1 cellular context compared by ENCODE assay signal in the genomic region with DNA sequence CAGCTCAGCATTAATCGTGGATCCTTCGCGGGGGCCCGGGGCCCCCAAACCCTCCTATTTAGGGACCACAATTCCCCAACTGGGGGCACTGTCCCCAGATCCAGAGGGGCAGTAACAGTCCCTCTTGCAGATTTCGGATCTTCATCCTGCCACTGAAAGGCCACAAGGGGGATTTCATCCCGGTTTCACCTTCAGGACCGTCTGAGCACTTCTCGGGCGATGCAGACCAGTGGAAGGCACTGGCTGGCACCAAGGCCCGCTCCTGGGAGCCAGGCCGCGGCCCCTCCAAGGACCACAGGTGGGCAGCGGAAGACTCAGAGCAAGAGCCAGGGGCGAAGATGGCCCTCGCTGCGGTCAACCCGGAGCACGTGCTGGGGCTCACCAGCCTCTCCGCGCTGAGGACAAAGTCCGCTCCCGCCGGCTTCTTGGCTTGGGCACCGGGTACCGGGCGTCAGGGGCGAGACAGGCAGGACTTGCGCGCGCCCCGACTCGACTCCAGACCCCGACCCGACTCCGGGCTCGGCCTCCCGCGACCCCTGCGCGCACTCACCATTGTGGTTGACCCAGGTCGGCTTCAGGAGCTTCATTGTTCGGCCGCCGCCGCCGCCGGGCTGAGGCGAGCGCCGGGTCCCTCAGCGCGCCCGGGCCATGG.
TF ChIP-seq lines count a peak whose summit lies in the region.

No MANE protein-coding gene starts in this region.

TF ChIP-seq in K562, 482 proteins besides CTCF, POLR2A, EP300 and RAD21 (continued from another document):
- TF ChIP-seq, protein P1, sequence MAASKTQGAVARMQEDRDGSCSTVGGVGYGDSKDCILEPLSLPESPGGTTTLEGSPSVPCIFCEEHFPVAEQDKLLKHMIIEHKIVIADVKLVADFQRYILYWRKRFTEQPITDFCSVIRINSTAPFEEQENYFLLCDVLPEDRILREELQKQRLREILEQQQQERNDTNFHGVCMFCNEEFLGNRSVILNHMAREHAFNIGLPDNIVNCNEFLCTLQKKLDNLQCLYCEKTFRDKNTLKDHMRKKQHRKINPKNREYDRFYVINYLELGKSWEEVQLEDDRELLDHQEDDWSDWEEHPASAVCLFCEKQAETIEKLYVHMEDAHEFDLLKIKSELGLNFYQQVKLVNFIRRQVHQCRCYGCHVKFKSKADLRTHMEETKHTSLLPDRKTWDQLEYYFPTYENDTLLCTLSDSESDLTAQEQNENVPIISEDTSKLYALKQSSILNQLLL (CRISPR knock-in tag; IDR thresholded peaks at IDR 0.05; ENCODE audit: borderline replicate concordance) = no peak
- TF ChIP-seq, protein P2, sequence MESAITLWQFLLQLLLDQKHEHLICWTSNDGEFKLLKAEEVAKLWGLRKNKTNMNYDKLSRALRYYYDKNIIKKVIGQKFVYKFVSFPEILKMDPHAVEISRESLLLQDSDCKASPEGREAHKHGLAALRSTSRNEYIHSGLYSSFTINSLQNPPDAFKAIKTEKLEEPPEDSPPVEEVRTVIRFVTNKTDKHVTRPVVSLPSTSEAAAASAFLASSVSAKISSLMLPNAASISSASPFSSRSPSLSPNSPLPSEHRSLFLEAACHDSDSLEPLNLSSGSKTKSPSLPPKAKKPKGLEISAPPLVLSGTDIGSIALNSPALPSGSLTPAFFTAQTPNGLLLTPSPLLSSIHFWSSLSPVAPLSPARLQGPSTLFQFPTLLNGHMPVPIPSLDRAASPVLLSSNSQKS (CRISPR knock-in tag; IDR thresholded peaks at IDR 0.05) = no peak
- no peak for TF ChIP-seq ZNF551 (CRISPR knock-in tag; IDR thresholded peaks at IDR 0.05)
- peak; percentile 74; the same call in 1 of the 2 replicates for TF ChIP-seq ZBTB17 (CRISPR knock-in tag; IDR thresholded peaks at IDR 0.05)
- TF ChIP-seq, protein P3, sequence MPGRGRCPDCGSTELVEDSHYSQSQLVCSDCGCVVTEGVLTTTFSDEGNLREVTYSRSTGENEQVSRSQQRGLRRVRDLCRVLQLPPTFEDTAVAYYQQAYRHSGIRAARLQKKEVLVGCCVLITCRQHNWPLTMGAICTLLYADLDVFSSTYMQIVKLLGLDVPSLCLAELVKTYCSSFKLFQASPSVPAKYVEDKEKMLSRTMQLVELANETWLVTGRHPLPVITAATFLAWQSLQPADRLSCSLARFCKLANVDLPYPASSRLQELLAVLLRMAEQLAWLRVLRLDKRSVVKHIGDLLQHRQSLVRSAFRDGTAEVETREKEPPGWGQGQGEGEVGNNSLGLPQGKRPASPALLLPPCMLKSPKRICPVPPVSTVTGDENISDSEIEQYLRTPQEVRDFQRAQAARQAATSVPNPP (IDR thresholded peaks at IDR 0.05; ENCODE audit: borderline replicate concordance, insufficient read depth, insufficient read length) = no peak
- TF ChIP-seq DPF2 (IDR thresholded peaks at IDR 0.05) = no peak
- no peak for TF ChIP-seq ZNF280A (IDR thresholded peaks at IDR 0.05; ENCODE audit: low read depth, partially characterized antibody)
- TF ChIP-seq FOS (IDR thresholded peaks at IDR 0.05; ENCODE audit: extremely low read depth, insufficient read length) = no peak
- no peak for TF ChIP-seq ARID1B (IDR thresholded peaks at IDR 0.05)
- no peak for TF ChIP-seq KLF10 (CRISPR knock-in tag; IDR thresholded peaks at IDR 0.05)
- no peak for TF ChIP-seq MECOM (CRISPR knock-in tag; IDR thresholded peaks at IDR 0.05)
- TF ChIP-seq ZNF347 (CRISPR knock-in tag; IDR thresholded peaks at IDR 0.05; ENCODE audit: low read depth) = no peak
- TF ChIP-seq CGGBP1 (CRISPR knock-in tag; IDR thresholded peaks at IDR 0.05) = peak; percentile 90
- no peak for TF ChIP-seq ARHGAP35 (IDR thresholded peaks at IDR 0.05; ENCODE audit: partially characterized antibody)
- TF ChIP-seq ZNF184 (CRISPR knock-in tag; IDR thresholded peaks at IDR 0.05) = no peak
- TF ChIP-seq BDP1 (IDR thresholded peaks at IDR 0.05; ENCODE audit: insufficient read depth, insufficient read length) = no peak
- TF ChIP-seq CHAMP1 (IDR thresholded peaks at IDR 0.05) = no peak
- no peak for TF ChIP-seq TEAD2 (tag; IDR thresholded peaks at IDR 0.05)
- peak in 1 of 2 experiments; percentile 54; a peak in 2 of 4 replicates for TF ChIP-seq SRF (CRISPR knock-in tag; IDR thresholded peaks at IDR 0.05)
- no peak for TF ChIP-seq RUNX1 (IDR thresholded peaks at IDR 0.05; ENCODE audit: low read depth)
- TF ChIP-seq POLR2AphosphoS2 (IDR thresholded peaks at IDR 0.05; ENCODE audit: low read length) = no peak
- no peak for TF ChIP-seq NFE2 (IDR thresholded peaks at IDR 0.05; ENCODE audit: low read depth)
- TF ChIP-seq, protein P4, sequence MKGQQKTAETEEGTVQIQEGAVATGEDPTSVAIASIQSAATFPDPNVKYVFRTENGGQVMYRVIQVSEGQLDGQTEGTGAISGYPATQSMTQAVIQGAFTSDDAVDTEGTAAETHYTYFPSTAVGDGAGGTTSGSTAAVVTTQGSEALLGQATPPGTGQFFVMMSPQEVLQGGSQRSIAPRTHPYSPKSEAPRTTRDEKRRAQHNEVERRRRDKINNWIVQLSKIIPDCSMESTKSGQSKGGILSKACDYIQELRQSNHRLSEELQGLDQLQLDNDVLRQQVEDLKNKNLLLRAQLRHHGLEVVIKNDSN (CRISPR knock-in tag; IDR thresholded peaks at IDR 0.05) = no peak
- no peak for TF ChIP-seq FOXJ3 (CRISPR knock-in tag; IDR thresholded peaks at IDR 0.05)
- TF ChIP-seq MXD1 (CRISPR knock-in tag; IDR thresholded peaks at IDR 0.05; ENCODE audit: borderline replicate concordance, poor library complexity, severe bottlenecking) = peak; percentile 66
- TF ChIP-seq HOXB6 (CRISPR knock-in tag; IDR thresholded peaks at IDR 0.05; ENCODE audit: borderline replicate concordance) = no peak
- TF ChIP-seq ZNF23 (CRISPR knock-in tag; IDR thresholded peaks at IDR 0.05) = no peak
- TF ChIP-seq KAT7 (CRISPR knock-in tag; IDR thresholded peaks at IDR 0.05; ENCODE audit: borderline replicate concordance) = no peak
- no peak for TF ChIP-seq CREB1 (IDR thresholded peaks at IDR 0.05)
- TF ChIP-seq CREB1 (CRISPR knock-in tag; IDR thresholded peaks at IDR 0.05) = no peak
- TF ChIP-seq ATF7 (IDR thresholded peaks at IDR 0.05) = no peak
- no peak for TF ChIP-seq ZNF780A (CRISPR knock-in tag; IDR thresholded peaks at IDR 0.05)
- TF ChIP-seq RBBP5 (IDR thresholded peaks at IDR 0.05; ENCODE audit: borderline replicate concordance, insufficient read depth, low read length, poor library complexity, severe bottlenecking) = peak; percentile 78
- TF ChIP-seq MEF2D (tag; conservative IDR thresholded peaks at IDR 0.05; ENCODE audit: low read depth) = no peak
- TF ChIP-seq TOE1 (IDR thresholded peaks at IDR 0.05; ENCODE audit: borderline replicate concordance) = no peak
- TF ChIP-seq TOE1 (CRISPR knock-in tag; IDR thresholded peaks at IDR 0.05; ENCODE audit: borderline replicate concordance, low read depth) = no peak
- TF ChIP-seq ZNF561 (CRISPR knock-in tag; conservative IDR thresholded peaks at IDR 0.05) = no peak
- peak; percentile 54 for TF ChIP-seq PHB (CRISPR knock-in tag; IDR thresholded peaks at IDR 0.05)
- no peak for TF ChIP-seq ZNF316 (IDR thresholded peaks at IDR 0.05)
- no peak for TF ChIP-seq GABPB1 (CRISPR knock-in tag; IDR thresholded peaks at IDR 0.05)
- TF ChIP-seq POLR2G (IDR thresholded peaks at IDR 0.05; ENCODE audit: low read depth, low read length) = no peak
- TF ChIP-seq ATF1 (CRISPR knock-in tag; IDR thresholded peaks at IDR 0.05) = no peak
- peak; percentile 67; the same call in 1 of the 2 replicates for TF ChIP-seq ATF1 (tag; IDR thresholded peaks at IDR 0.05)
- TF ChIP-seq PCBP1 (IDR thresholded peaks at IDR 0.05; ENCODE audit: low read depth, low read length, poor library complexity, severe bottlenecking) = no peak
- no peak for TF ChIP-seq NFXL1 (CRISPR knock-in tag; IDR thresholded peaks at IDR 0.05)
TF ChIP-seq in K562: peak in this region for 56.
